In the genomic region with DNA sequence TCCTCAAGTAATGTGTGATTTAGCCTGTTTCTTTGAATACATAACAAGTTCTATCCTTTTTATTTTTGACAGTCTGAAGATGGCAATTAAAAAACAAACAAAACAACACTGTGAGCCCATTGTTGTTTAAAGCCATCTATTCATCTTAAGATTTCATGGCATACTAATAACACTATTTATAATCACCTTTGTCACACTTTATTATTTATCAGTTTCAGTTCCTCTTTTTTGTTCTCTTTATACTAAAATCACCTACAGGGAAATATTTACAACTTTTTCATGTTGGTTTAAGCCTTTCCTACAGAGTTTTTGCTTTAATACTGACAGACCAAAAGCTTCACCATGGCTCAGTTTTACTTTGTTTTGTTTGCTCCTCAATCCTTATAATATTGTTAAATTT, we compare ENCODE assay signal across 14 cellular contexts.
DNase-seq lines count a peak whose midpoint lies in the region; ATAC-seq and TF ChIP-seq lines count a peak whose summit lies in the region.
"Had no signal": no experiment of that assay in that cellular context is flagged by ENCODE, and none has a peak within 500 bp of the region (broad histone marks: within the 10 kb centered on the region; RNA-seq: fewer than 3 reads in every experiment).

No MANE protein-coding gene starts in this region.

- H3K9me2 ChIP-seq in Karpas-422 (replicated peaks; ENCODE audit: insufficient read depth, low read length), result no peaks in the 10 kb centered on the region

- no peak for TF ChIP-seq EP300 in transverse colon (IDR thresholded peaks at IDR 0.05; ENCODE audit: low read depth)
- TF ChIP-seq EP300 in suprapubic skin (IDR thresholded peaks at IDR 0.05), result no peak

- no peak overlapping the region for H3K4me3 ChIP-seq in Karpas-422 (ENCODE audit: low read length)
- H3K4me3 ChIP-seq in transverse colon, result no peak overlapping the region
- H3K4me3 ChIP-seq in suprapubic skin, result no peak overlapping the region
- H3K4me3 ChIP-seq in esophagus squamous epithelium, result no peak overlapping the region
- H3K4me3 ChIP-seq: SK-N-MC had no signal

- H3K27me3 ChIP-seq in Karpas-422 (ENCODE audit: low read length) (no peaks in the 10 kb centered on the region), transverse colon (no peaks in the 10 kb centered on the region), suprapubic skin (no peaks in the 10 kb centered on the region), esophagus squamous epithelium (no peaks in the 10 kb centered on the region)

- no peaks in the 10 kb centered on the region for H3K79me2 ChIP-seq in Karpas-422 (ENCODE audit: low read length)

- no peak overlapping the region for H3K4me2 ChIP-seq in Karpas-422 (ENCODE audit: low read depth, low read length, poor library complexity, severe bottlenecking)

- DNase-seq in Karpas-422 (peak; percentile 46), transverse colon (no peak), KG1 (lab: John Stamatoyannopoulos, UW) (no peak), suprapubic skin (ENCODE audit: low spot score in 2 of 2) (no peak), esophagus squamous epithelium (lab: John Stamatoyannopoulos, UW) (no peak)
- DNase-seq: activated CD4-positive, CD25-positive, alpha-beta regulatory T cell; CD4-positive, CD25-positive, alpha-beta regulatory T cell; NCI-H524 treated with DMSO at 0.1 percent for 48 hours; nucleus accumbens; stimulated activated CD4-positive, alpha-beta T cell treated with anti-CD3 and anti-CD28 coated beads, Interleukin-15, amount 100 ng/mL, for 24 hours had no signal

- no peak overlapping the region for H3K27ac ChIP-seq in Karpas-422 (ENCODE audit: low read length)
- H3K27ac ChIP-seq in transverse colon, result no peak overlapping the region
- no peak overlapping the region for H3K27ac ChIP-seq in suprapubic skin
- H3K27ac ChIP-seq in esophagus squamous epithelium, result no peak overlapping the region
- H3K27ac ChIP-seq: SK-N-MC had no signal

- H2AFZ ChIP-seq in Karpas-422 (ENCODE audit: low read length), result no peak overlapping the region

- no peak overlapping the region for H3K9ac ChIP-seq in Karpas-422 (ENCODE audit: low read length)

- ATAC-seq in GM18873 (IDR thresholded peaks at IDR 0.05; ENCODE audit: low FRiP score, unreplicated experiment), result peak; percentile 85
- peak; percentile 86 for ATAC-seq in GM21528 (IDR thresholded peaks at IDR 0.05; ENCODE audit: low FRiP score, unreplicated experiment)
- peak; percentile 68 for ATAC-seq in HG03045 (IDR thresholded peaks at IDR 0.05; ENCODE audit: unreplicated experiment)

- H3K4me1 ChIP-seq in Karpas-422 (ENCODE audit: low read length) (peaks cover 7% of the 10 kb centered on the region), transverse colon (peaks cover 0 to 3% (median 0%) of the 10 kb centered on the region in 4 donors), suprapubic skin (no peaks in the 10 kb centered on the region), esophagus squamous epithelium (no peaks in the 10 kb centered on the region)

- TF ChIP-seq POLR2A in transverse colon (IDR thresholded peaks at IDR 0.05), result no peak
- no peak for TF ChIP-seq POLR2A in suprapubic skin (IDR thresholded peaks at IDR 0.05)
- TF ChIP-seq POLR2A in esophagus squamous epithelium (IDR thresholded peaks at IDR 0.05), result no peak

- TF ChIP-seq CTCF in transverse colon (IDR thresholded peaks at IDR 0.05), result no peak
- TF ChIP-seq CTCF in suprapubic skin (IDR thresholded peaks at IDR 0.05), result no peak
- TF ChIP-seq CTCF in esophagus squamous epithelium (IDR thresholded peaks at IDR 0.05), result no peak

- H3K36me3 ChIP-seq in Karpas-422 (ENCODE audit: insufficient read depth, low read length), result no peaks in the 10 kb centered on the region
- no peaks in the 10 kb centered on the region for H3K36me3 ChIP-seq in transverse colon
- H3K36me3 ChIP-seq in suprapubic skin, result no peaks in the 10 kb centered on the region
- no peaks in the 10 kb centered on the region for H3K36me3 ChIP-seq in esophagus squamous epithelium

- intact Hi-C loops in transverse colon (cut with DNase I; ENCODE audit: low total_unique reads), result no loop called here
- intact Hi-C loops in esophagus squamous epithelium (cut with DNase I), result no loop called here

- no peaks in the 10 kb centered on the region for H3K9me3 ChIP-seq in Karpas-422 (ENCODE audit: low read length)
- no peaks in the 10 kb centered on the region for H3K9me3 ChIP-seq in transverse colon
- H3K9me3 ChIP-seq in suprapubic skin, result no peaks in the 10 kb centered on the region
- H3K9me3 ChIP-seq in esophagus squamous epithelium, result no peaks in the 10 kb centered on the region

- in situ Hi-C loops in transverse colon (cut with MboI; ENCODE audit: low pct_ligation_motif_present in 1 of 4, low pct_unique_long_range_greater_than_20kb in 1 of 4, low sequenced_read_pairs in 3 of 4), result no loop called here

- no peaks in the 10 kb centered on the region for H4K20me1 ChIP-seq in Karpas-422 (ENCODE audit: insufficient read depth, low read depth, low read length)
